Comparison of ENCODE assay signal across 8 cellular contexts in genomic region chr17:17205368-17206148, GRCh38. TPM values are rescaled to one million over a fixed set of nuclear protein-coding genes. Genes with fewer than 3 reads are reported as not detected.
DNase-seq lines count a peak whose midpoint lies in the region; ATAC-seq and TF ChIP-seq lines count a peak whose summit lies in the region.

No MANE protein-coding gene starts in this region.

- H3K36me3 ChIP-seq in OCI-LY7 (ENCODE audit: insufficient read depth, low read length) (no peaks in the 10 kb centered on the region), gastrocnemius medialis (no peaks in the 10 kb centered on the region)

- ATAC-seq in GM18511 (IDR thresholded peaks at IDR 0.05; ENCODE audit: unreplicated experiment) (peak; percentile 54), HG02885 (IDR thresholded peaks at IDR 0.05; ENCODE audit: poor library complexity, unreplicated experiment) (peak; percentile 45), gastrocnemius medialis (peak; percentile 9 to 60), HG02623 (IDR thresholded peaks at IDR 0.05; ENCODE audit: unreplicated experiment) (no peak)

- in situ Hi-C loops in gastrocnemius medialis (cut with MboI; ENCODE audit: low sequenced_read_pairs in 4 of 4) = no loop called here

- H4K20me1 ChIP-seq in OCI-LY7 (ENCODE audit: insufficient read depth, low read length) = no peaks in the 10 kb centered on the region

- peak overlapping the region; percentile 93 for H3K27ac Mint-ChIP-seq in activated T-helper 1 cell treated with anti-CD3 and anti-CD28 coated beads, Interleukin-12 subunit alpha, Interleukin-12 subunit beta, Interleukin-2, Interleukin-4 antibody, amounts not matched to agents 30 ng/mL and 10 ng/mL and 1 ng/mL, durations not matched to agents 14 hours and 24 hours and 36 hours
- no peak overlapping the region for H3K27ac Mint-ChIP-seq in chondrocyte (ENCODE audit: unreplicated experiment)

- H2AFZ ChIP-seq in OCI-LY7 (ENCODE audit: low read length) = no peak overlapping the region

- peak overlapping the region; percentile 48; the same call in 1 of the 2 replicates for H3K4me2 ChIP-seq in OCI-LY7 (ENCODE audit: low read length)

- peaks cover 21% of the 10 kb centered on the region for H3K36me3 Mint-ChIP-seq in activated T-helper 1 cell treated with anti-CD3 and anti-CD28 coated beads, Interleukin-12 subunit alpha, Interleukin-12 subunit beta, Interleukin-2, Interleukin-4 antibody, amounts not matched to agents 30 ng/mL and 10 ng/mL and 1 ng/mL, durations not matched to agents 14 hours and 24 hours and 36 hours (ENCODE audit: low read depth)
- H3K36me3 Mint-ChIP-seq in chondrocyte (ENCODE audit: low read depth) = peaks cover 1% of the 10 kb centered on the region

- no peak for TF ChIP-seq POLR2A in gastrocnemius medialis (IDR thresholded peaks at IDR 0.05)

- intact Hi-C loops in OCI-LY7 (cut with micrococcal nuclease; ENCODE audit: unreplicated experiment) (no loop called here), gastrocnemius medialis (cut with DNase I; ENCODE audit: low total_unique reads) (loop anchor here (1.0 kb wide), 1 partner anchor 31 kb away; no protein-coding TSS in a partner anchor)
- intact Hi-C loops in activated T-helper 1 cell treated with anti-CD3 and anti-CD28 coated beads, Interleukin-12 subunit alpha, Interleukin-12 subunit beta, Interleukin-2, Interleukin-4 antibody, amounts not matched to agents 30 ng/mL and 10 ng/mL and 1 ng/mL, durations not matched to agents 14 hours and 24 hours and 36 hours (cut with micrococcal nuclease) = loop anchor here (1.0 to 2.0 kb wide), 5 partner anchors 20 to 164 kb away; partner anchors contain the start of gene FLCN

- no peaks in the 10 kb centered on the region for H3K9me3 ChIP-seq in OCI-LY7 (ENCODE audit: low read length)
- no peaks in the 10 kb centered on the region for H3K9me3 ChIP-seq in gastrocnemius medialis

- H3K4me1 Mint-ChIP-seq in activated T-helper 1 cell treated with anti-CD3 and anti-CD28 coated beads, Interleukin-12 subunit alpha, Interleukin-12 subunit beta, Interleukin-2, Interleukin-4 antibody, amounts not matched to agents 30 ng/mL and 10 ng/mL and 1 ng/mL, durations not matched to agents 14 hours and 24 hours and 36 hours (ENCODE audit: low read depth) = no peaks in the 10 kb centered on the region
- H3K4me1 Mint-ChIP-seq in chondrocyte (ENCODE audit: low read depth) = peaks cover 33% of the 10 kb centered on the region

- CTCF ChIA-PET in OCI-LY7 (lab: Charles Lee; ENCODE audit: unreplicated experiment) = no interaction called here

- no peak for DNase-seq in OCI-LY7 (ENCODE audit: low spot score)
- DNase-seq in activated T-helper 1 cell treated with anti-CD3 and anti-CD28 coated beads, Interleukin-12 subunit alpha, Interleukin-12 subunit beta, Interleukin-2, Interleukin-4 antibody, amounts not matched to agents 30 ng/mL and 10 ng/mL and 1 ng/mL, durations not matched to agents 14 hours and 24 hours and 36 hours (ENCODE audit: low spot score) = peak; percentile 24
- DNase-seq in foreskin fibroblast = peak; percentile 61 to 87
- peak; percentile 43 to 74 for DNase-seq in gastrocnemius medialis
- no peak for DNase-seq in chondrocyte (ENCODE audit: low spot score)

- TF ChIP-seq CTCF in OCI-LY7 (conservative IDR thresholded peaks at IDR 0.05; ENCODE audit: low read length) (no peak), foreskin fibroblast (IDR thresholded peaks at IDR 0.05; ENCODE audit: low read depth, low read length) (no peak), gastrocnemius medialis (IDR thresholded peaks at IDR 0.05 in 4 of 5, conservative IDR thresholded peaks at IDR 0.05 in 1 of 5) (no peak), chondrocyte (IDR thresholded peaks at IDR 0.05) (no peak)

- H3K27me3 ChIP-seq in gastrocnemius medialis = no peaks in the 10 kb centered on the region

- H3K27ac ChIP-seq in OCI-LY7 (ENCODE audit: low read depth, low read length, poor library complexity, severe bottlenecking) (no peak overlapping the region), gastrocnemius medialis (peak overlapping the region; percentile 92 to 97 (median 96))

- no peaks in the 10 kb centered on the region for H3K9me2 ChIP-seq in OCI-LY7 (ENCODE audit: insufficient read depth, low read length)

- BruUV-seq in OCI-LY7 (replicated peaks; lab: Mats Ljungman, UMichigan) = no TSS peak

- H3K4me3 ChIP-seq in OCI-LY7 (ENCODE audit: low read depth, low read length, poor library complexity, severe bottlenecking) (no peak overlapping the region), foreskin fibroblast (ENCODE audit: low read depth in 1 of 2, low read length in 2 of 2) (peak overlapping the region; percentile 61 to 65), gastrocnemius medialis (peak overlapping the region; percentile 64 to 83 (median 66))

- H3K9me3 Mint-ChIP-seq in activated T-helper 1 cell treated with anti-CD3 and anti-CD28 coated beads, Interleukin-12 subunit alpha, Interleukin-12 subunit beta, Interleukin-2, Interleukin-4 antibody, amounts not matched to agents 30 ng/mL and 10 ng/mL and 1 ng/mL, durations not matched to agents 14 hours and 24 hours and 36 hours = no peaks in the 10 kb centered on the region
- no peaks in the 10 kb centered on the region for H3K9me3 Mint-ChIP-seq in chondrocyte (ENCODE audit: low read depth)

- H3K79me2 ChIP-seq in OCI-LY7 (ENCODE audit: insufficient read depth, low read depth, low read length) = no peaks in the 10 kb centered on the region

- POLR2A ChIA-PET in OCI-LY7 (lab: Charles Lee) = no interaction called here

- no peaks in the 10 kb centered on the region for H3K27me3 Mint-ChIP-seq in activated T-helper 1 cell treated with anti-CD3 and anti-CD28 coated beads, Interleukin-12 subunit alpha, Interleukin-12 subunit beta, Interleukin-2, Interleukin-4 antibody, amounts not matched to agents 30 ng/mL and 10 ng/mL and 1 ng/mL, durations not matched to agents 14 hours and 24 hours and 36 hours (ENCODE audit: insufficient read depth)
- no peaks in the 10 kb centered on the region for H3K27me3 Mint-ChIP-seq in chondrocyte (ENCODE audit: low read depth)

- H3K4me3 Mint-ChIP-seq in activated T-helper 1 cell treated with anti-CD3 and anti-CD28 coated beads, Interleukin-12 subunit alpha, Interleukin-12 subunit beta, Interleukin-2, Interleukin-4 antibody, amounts not matched to agents 30 ng/mL and 10 ng/mL and 1 ng/mL, durations not matched to agents 14 hours and 24 hours and 36 hours = peak overlapping the region; percentile 87
- H3K4me3 Mint-ChIP-seq in chondrocyte (ENCODE audit: unreplicated experiment) = no peak overlapping the region

- no peaks in the 10 kb centered on the region for H3K4me1 ChIP-seq in OCI-LY7 (ENCODE audit: insufficient read depth, low read length, poor library complexity, severe bottlenecking)
- H3K4me1 ChIP-seq in gastrocnemius medialis = peaks cover 12 to 25% of the 10 kb centered on the region in 2 donors

RNA-seq across cellular contexts. Expression of gene PLD6, which starts 0.6 kb away (rescaled TPM):
- total RNA-seq in OCI-LY7 (2014; rRNA removed; shearing (Covaris generic)) = not detected in 2 replicates
- total RNA-seq in OCI-LY7 (2022) (not detected in 2 replicates), gastrocnemius medialis (1 to 10 TPM; 1.9 to 5.1 (median 2.7) TPM), chondrocyte (0.55 to 0.68 TPM (median 0.64 TPM) in 3 replicates)
- 18.5 and 20.5 TPM in 2 replicates for total RNA-seq in activated T-helper 1 cell treated with anti-CD3 and anti-CD28 coated beads, Interleukin-12 subunit alpha, Interleukin-12 subunit beta, Interleukin-2, Interleukin-4 antibody, amounts not matched to agents 30 ng/mL and 10 ng/mL and 1 ng/mL, durations not matched to agents 14 hours and 24 hours and 36 hours

RNA-seq across cellular contexts. Expression of gene FLCN, which starts 31.4 kb away (rescaled TPM):
- total RNA-seq in OCI-LY7 (2014; rRNA removed; shearing (Covaris generic)) = 12.9 and 20.9 TPM in 2 replicates
- total RNA-seq in OCI-LY7 (2022) (18.1 and 20.5 TPM in 2 replicates), gastrocnemius medialis (10 to 100 TPM; 31.7 to 62.0 (median 39.2) TPM), chondrocyte (59.0 to 73.1 TPM (median 71.2 TPM) in 3 replicates)
- 35.5 and 36.4 TPM in 2 replicates for total RNA-seq in activated T-helper 1 cell treated with anti-CD3 and anti-CD28 coated beads, Interleukin-12 subunit alpha, Interleukin-12 subunit beta, Interleukin-2, Interleukin-4 antibody, amounts not matched to agents 30 ng/mL and 10 ng/mL and 1 ng/mL, durations not matched to agents 14 hours and 24 hours and 36 hours

Comparison
In these comparisons a context has a peak if more than half of its experiments do, and no peak if none do; other contexts are left out.
1. DNase-seq: peak in activated T-helper 1 cell treated with anti-CD3 and anti-CD28 coated beads, Interleukin-12 subunit alpha, Interleukin-12 subunit beta, Interleukin-2, Interleukin-4 antibody, amounts not matched to agents 30 ng/mL and 10 ng/mL and 1 ng/mL, durations not matched to agents 14 hours and 24 hours and 36 hours (single experiment), foreskin fibroblast (2 of 2) and gastrocnemius medialis (2 of 2); none in OCI-LY7 (single experiment) and chondrocyte (single experiment).